Comparison of ENCODE assay signal across 19 cellular contexts in the genomic region with DNA sequence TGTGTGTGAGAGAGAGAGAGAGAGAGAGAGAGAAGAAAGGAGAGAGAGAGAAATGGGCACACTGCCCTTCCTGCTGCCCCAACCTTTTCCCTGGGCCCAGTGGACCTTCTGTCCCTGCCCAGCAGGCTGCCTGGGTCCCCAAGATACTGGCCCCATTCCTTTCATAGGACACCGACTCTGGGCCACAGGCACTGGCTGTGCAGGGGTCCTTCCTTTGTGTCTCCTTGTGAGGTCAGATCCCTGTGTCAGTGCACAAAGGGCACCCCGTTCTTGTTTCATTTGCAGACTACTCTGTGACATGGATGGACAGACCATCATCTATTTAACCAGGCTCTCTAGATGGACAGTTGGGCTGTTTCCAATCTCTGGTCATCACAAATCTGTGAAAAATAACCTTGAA. TPM values are rescaled to one million over a fixed set of nuclear protein-coding genes. Genes with fewer than 3 reads are reported as not detected.
DNase-seq lines count a peak whose midpoint lies in the region; ATAC-seq and TF ChIP-seq lines count a peak whose summit lies in the region.
"Had no signal": no experiment of that assay in that cellular context is flagged by ENCODE, and none has a peak within 500 bp of the region (broad histone marks: within the 10 kb centered on the region; RNA-seq: fewer than 3 reads in every experiment).

No MANE protein-coding gene starts in this region.

- peak overlapping the region; percentile 87 for H3K27ac ChIP-seq in left ventricle myocardium inferior (replicated peaks)
- peak overlapping the region; percentile 94 for H3K27ac ChIP-seq in caudate nucleus (ENCODE audit: low read depth, low read length)
- H3K27ac ChIP-seq: ascending aorta, GM23248, WERI-Rb-1 had no signal

- peak overlapping the region; percentile 82 for H3K27ac Mint-ChIP-seq in type B pancreatic cell
- no peak overlapping the region for H3K27ac Mint-ChIP-seq in stimulated activated naive B cell treated with anti-CD40 and anti-IgM and Interleukin-4, amounts not matched to agents 10 μg/mL and 1 μg/mL and 100 μg/mL, for 72 hours
- H3K27ac Mint-ChIP-seq: activated naive CD4-positive, alpha-beta T cell treated with anti-CD3 and anti-CD28 coated beads for 36 hours; T-cell had no signal

- no peaks in the 10 kb centered on the region for H3K36me3 Mint-ChIP-seq in type B pancreatic cell
- H3K36me3 Mint-ChIP-seq in stimulated activated naive B cell treated with anti-CD40 and anti-IgM and Interleukin-4, amounts not matched to agents 10 μg/mL and 1 μg/mL and 100 μg/mL, for 72 hours, result no peaks in the 10 kb centered on the region
- H3K36me3 Mint-ChIP-seq: T-cell had no signal

- no peak for TF ChIP-seq CTCF in left ventricle myocardium inferior (IDR thresholded peaks at IDR 0.05; ENCODE audit: borderline replicate concordance)
- TF ChIP-seq CTCF in type B pancreatic cell (conservative IDR thresholded peaks at IDR 0.05), result no peak

- peaks cover 38% of the 10 kb centered on the region for H3K27me3 Mint-ChIP-seq in type B pancreatic cell
- peaks cover 0 to 4% of the 10 kb centered on the region in 2 donors for H3K27me3 Mint-ChIP-seq in stimulated activated naive B cell treated with anti-CD40 and anti-IgM and Interleukin-4, amounts not matched to agents 10 μg/mL and 1 μg/mL and 100 μg/mL, for 72 hours

- H3K9me3 Mint-ChIP-seq in type B pancreatic cell, result no peaks in the 10 kb centered on the region
- no peaks in the 10 kb centered on the region for H3K9me3 Mint-ChIP-seq in stimulated activated naive B cell treated with anti-CD40 and anti-IgM and Interleukin-4, amounts not matched to agents 10 μg/mL and 1 μg/mL and 100 μg/mL, for 72 hours
- H3K9me3 Mint-ChIP-seq: activated naive CD4-positive, alpha-beta T cell treated with anti-CD3 and anti-CD28 coated beads for 36 hours; T-cell had no signal

- no peaks in the 10 kb centered on the region for H3K36me3 ChIP-seq in left ventricle myocardium inferior
- H3K36me3 ChIP-seq: ascending aorta, WERI-Rb-1 had no signal

- no peak for ATAC-seq in stimulated activated naive B cell treated with anti-CD40 and anti-IgM and Interleukin-4, amounts not matched to agents 10 μg/mL and 1 μg/mL and 100 μg/mL, for 72 hours (replicated peaks)
- ATAC-seq in HG02852 (IDR thresholded peaks at IDR 0.05; ENCODE audit: unreplicated experiment), result no peak

- no peak overlapping the region for H3K4me3 ChIP-seq in left ventricle myocardium inferior
- H3K4me3 ChIP-seq: ascending aorta, GM23248 had no signal

- no peaks in the 10 kb centered on the region for H3K9me3 ChIP-seq in left ventricle myocardium inferior (replicated peaks)
- H3K9me3 ChIP-seq: ascending aorta had no signal

- no peak for DNase-seq in left ventricle myocardium inferior
- no peak for DNase-seq in cardiac septum (ENCODE audit: low spot score)
- no peak for DNase-seq in caudate nucleus (lab: John Stamatoyannopoulos, UW)
- DNase-seq in mucosa of gallbladder (ENCODE audit: low spot score), result peak; percentile 7
- peak; percentile 37 for DNase-seq in type B pancreatic cell (ENCODE audit: extremely low spot score, unreplicated experiment)
- no peak for DNase-seq in stimulated activated naive B cell treated with anti-CD40 and anti-IgM and Interleukin-4, amounts not matched to agents 10 μg/mL and 1 μg/mL and 100 μg/mL, for 72 hours
- no peak for DNase-seq in DMS 273 treated with DMSO at 0.1 percent for 48 hours (lab: John Stamatoyannopoulos, UW)
- DNase-seq: activated CD4-positive, alpha-beta T cell treated with anti-CD3 and anti-CD28 coated beads, Interleukin-2, amount 50 U/mL, for 4 hours; activated naive CD4-positive, alpha-beta T cell treated with anti-CD3 and anti-CD28 coated beads for 36 hours; activated T-cell treated with anti-CD3 and anti-CD28 coated beads, Interleukin-2, amount 50 U/mL, for 1 hour; mammary epithelial cell; NCI-H510A treated with DMSO at 0.1 percent for 48 hours; Right ventricle myocardium superior; stimulated activated CD4-positive, alpha-beta T cell treated with anti-CD3 and anti-CD28 coated beads, Interleukin-4, amount 100 ng/mL, for 1 hour; WERI-Rb-1 had no signal

- intact Hi-C loops in left ventricle myocardium inferior (cut with micrococcal nuclease), result no loop called here
- intact Hi-C loops in cardiac septum (cut with DNase I), result no loop called here

- peaks cover 10% of the 10 kb centered on the region for H3K4me1 Mint-ChIP-seq in type B pancreatic cell (ENCODE audit: unreplicated experiment)
- peaks cover 33 to 52% of the 10 kb centered on the region in 2 donors for H3K4me1 Mint-ChIP-seq in stimulated activated naive B cell treated with anti-CD40 and anti-IgM and Interleukin-4, amounts not matched to agents 10 μg/mL and 1 μg/mL and 100 μg/mL, for 72 hours

- H3K27me3 ChIP-seq in left ventricle myocardium inferior (ENCODE audit: low read depth), result peaks cover 7% of the 10 kb centered on the region
- H3K27me3 ChIP-seq: ascending aorta had no signal

- peaks cover 70% of the 10 kb centered on the region for H3K4me1 ChIP-seq in left ventricle myocardium inferior
- H3K4me1 ChIP-seq: ascending aorta had no signal

- H3K4me3 Mint-ChIP-seq in type B pancreatic cell, result peak overlapping the region; percentile 50
- H3K4me3 Mint-ChIP-seq in stimulated activated naive B cell treated with anti-CD40 and anti-IgM and Interleukin-4, amounts not matched to agents 10 μg/mL and 1 μg/mL and 100 μg/mL, for 72 hours, result no peak overlapping the region
- H3K4me3 Mint-ChIP-seq: activated naive CD4-positive, alpha-beta T cell treated with anti-CD3 and anti-CD28 coated beads for 36 hours; T-cell had no signal

RNA-seq across cellular contexts. Expression of a gene that starts 21.3 kb away (rescaled TPM):
- total RNA-seq in left ventricle myocardium inferior (62.3 TPM), cardiac septum (35.7 TPM), mucosa of gallbladder (86.0 TPM), type B pancreatic cell (ENCODE audit: low replicate concordance) (38.6 and 58.2 TPM in 2 replicates)

Comparison
In these comparisons a context has a peak if more than half of its experiments do, and no peak if none do; other contexts are left out.
1. DNase-seq: peak in mucosa of gallbladder (single experiment) and type B pancreatic cell (single experiment); none in left ventricle myocardium inferior (single experiment), cardiac septum (single experiment), caudate nucleus (0 of 61), stimulated activated naive B cell treated with anti-CD40 and anti-IgM and Interleukin-4, amounts not matched to agents 10 μg/mL and 1 μg/mL and 100 μg/mL, for 72 hours (single experiment) and DMS 273 treated with DMSO at 0.1 percent for 48 hours (single experiment).